ENCODE assay signal across 16 cellular contexts in the genomic region with DNA sequence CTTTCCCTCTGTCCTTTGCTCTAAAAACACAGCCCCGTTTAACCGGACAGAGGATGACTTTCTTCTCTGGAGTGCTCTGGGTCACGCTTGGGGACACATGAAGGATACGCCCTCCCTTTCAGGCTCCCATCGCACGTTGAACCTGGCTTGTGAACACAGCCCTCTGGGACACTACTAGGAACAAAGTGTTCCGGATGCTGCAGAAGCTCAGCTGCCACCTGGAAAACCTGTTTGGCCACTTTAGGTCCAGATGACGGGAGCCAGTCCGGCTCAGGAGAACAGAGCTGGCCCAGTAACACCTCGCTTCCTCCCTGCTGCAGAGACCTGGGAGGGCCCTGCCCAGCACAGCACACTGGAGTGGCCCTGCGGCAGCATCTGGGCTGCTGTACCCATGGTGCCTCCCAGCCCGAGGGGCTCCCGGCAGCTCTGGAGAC.
DNase-seq lines count a peak whose midpoint lies in the region; ATAC-seq, FAIRE-seq and TF ChIP-seq lines count a peak whose summit lies in the region.
"Had no signal": no experiment of that assay in that cellular context is flagged by ENCODE, and none has a peak within 500 bp of the region (broad histone marks: within the 10 kb centered on the region; RNA-seq: fewer than 3 reads in every experiment).

No MANE protein-coding gene starts in this region.

- H3K79me2 ChIP-seq in parathyroid adenoma: no peaks in the 10 kb centered on the region

- no peaks in the 10 kb centered on the region for H3K4me1 ChIP-seq in foreskin keratinocyte
- H3K4me1 ChIP-seq in parathyroid adenoma: peaks cover 31% of the 10 kb centered on the region

- peak; percentile 87 for DNase-seq in DMS79 treated with DMSO at 0.1 percent for 48 hours (lab: John Stamatoyannopoulos, UW)
- peak; percentile 98 for DNase-seq in NCI-H510A (lab: John Stamatoyannopoulos, UW)
- DNase-seq in foreskin keratinocyte: peak; percentile 12 to 28
- DNase-seq in HTR-8/SVneo (ENCODE audit: insufficient read length, low spot score): no peak
- no peak for DNase-seq in RPMI8226
- DNase-seq in foreskin fibroblast: no peak
- DNase-seq: activated T-cell treated with anti-CD3 and anti-CD28 coated beads for 4 hours; C1 segment of cervical spinal cord; dorsolateral prefrontal cortex; left ventricle myocardium inferior; NCI-H2081; Right ventricle myocardium superior; stimulated activated CD4-positive, alpha-beta T cell treated with anti-CD3 and anti-CD28 coated beads, Interleukin-2, amount 100 ng/mL, for 24 hours; stimulated activated naive CD4-positive, alpha-beta T cell had no signal

- H3K9me3 ChIP-seq in parathyroid adenoma (ENCODE audit: control insufficient read depth, low read length): no peaks in the 10 kb centered on the region
- H3K9me3 ChIP-seq: left ventricle myocardium inferior had no signal

- H3K27me3 ChIP-seq in foreskin keratinocyte: no peaks in the 10 kb centered on the region
- H3K27me3 ChIP-seq in parathyroid adenoma (ENCODE audit: control insufficient read depth, insufficient read depth, low read length): no peaks in the 10 kb centered on the region
- H3K27me3 ChIP-seq: dorsolateral prefrontal cortex had no signal

- no peak for TF ChIP-seq CTCF in foreskin keratinocyte (conservative IDR thresholded peaks at IDR 0.05)
- TF ChIP-seq CTCF in parathyroid adenoma (IDR thresholded peaks at IDR 0.05): no peak
- TF ChIP-seq CTCF in foreskin fibroblast (IDR thresholded peaks at IDR 0.05; ENCODE audit: low read depth, low read length): no peak

- peak overlapping the region; percentile 25 for H3K4me2 ChIP-seq in parathyroid adenoma (ENCODE audit: low read length)

- H3K36me3 ChIP-seq in parathyroid adenoma (ENCODE audit: control insufficient read depth, insufficient read depth, low read length): no peaks in the 10 kb centered on the region
- H3K36me3 ChIP-seq: left ventricle myocardium inferior had no signal

- H3K9ac ChIP-seq in parathyroid adenoma: no peak overlapping the region

- no peak overlapping the region for H3K27ac ChIP-seq in foreskin keratinocyte
- peak overlapping the region; percentile 93 for H3K27ac ChIP-seq in parathyroid adenoma
- H3K27ac ChIP-seq: dorsolateral prefrontal cortex, left ventricle myocardium inferior had no signal

- FAIRE-seq in HTR-8/SVneo (lab: Jason Lieb, UNC): no peak

- H3K4me3 ChIP-seq in parathyroid adenoma (ENCODE audit: low read depth, low read length): no peak overlapping the region
- no peak overlapping the region for H3K4me3 ChIP-seq in foreskin fibroblast (ENCODE audit: low read depth in 1 of 2, low read length in 2 of 2)
- H3K4me3 ChIP-seq: dorsolateral prefrontal cortex, left ventricle myocardium inferior had no signal

- ATAC-seq in foreskin keratinocyte: peak; percentile 23
- no peak for ATAC-seq in HG03469 (IDR thresholded peaks at IDR 0.05; ENCODE audit: unreplicated experiment)

- no peak overlapping the region for H2AFZ ChIP-seq in parathyroid adenoma

Comparison
In these comparisons a context has a peak if more than half of its experiments do, and no peak if none do; other contexts are left out.
1. DNase-seq: peak in DMS79 treated with DMSO at 0.1 percent for 48 hours (single experiment), NCI-H510A (single experiment) and foreskin keratinocyte (2 of 2); none in HTR-8/SVneo (single experiment), RPMI8226 (single experiment) and foreskin fibroblast (0 of 2).